ENCODE assay signal across 11 cellular contexts in genomic region chr9:109816490-109816889, GRCh38. TPM values are rescaled to one million over a fixed set of nuclear protein-coding genes. Genes with fewer than 3 reads are reported as not detected.
DNase-seq lines count a peak whose midpoint lies in the region; ATAC-seq and TF ChIP-seq lines count a peak whose summit lies in the region.
"Had no signal": no experiment of that assay in that cellular context is flagged by ENCODE, and none has a peak within 500 bp of the region (broad histone marks: within the 10 kb centered on the region; RNA-seq: fewer than 3 reads in every experiment).

No MANE protein-coding gene starts in this region.

- ATAC-seq in psoas muscle, result peak; percentile 60 to 84 (median 75)
- no peak for ATAC-seq in GM21381 (IDR thresholded peaks at IDR 0.05; ENCODE audit: unreplicated experiment)
- no peak for ATAC-seq in HG02852 (IDR thresholded peaks at IDR 0.05; ENCODE audit: unreplicated experiment)
- ATAC-seq: natural killer cell treated with Interleukin-12 subunit alpha and Interleukin-12 subunit beta and Interleukin-15 and Interleukin-18, amount 100 ng/mL, for 72 hours had no signal

- H3K4me1 ChIP-seq in SJSA1 (replicated peaks), result peaks cover 49% of the 10 kb centered on the region
- H3K4me1 ChIP-seq in psoas muscle, result peaks cover 3% of the 10 kb centered on the region

- no peak overlapping the region for H3K4me3 ChIP-seq in SJSA1
- no peak overlapping the region for H3K4me3 ChIP-seq in fibroblast of the aortic adventitia (ENCODE audit: low read depth, low read length)
- no peak overlapping the region for H3K4me3 ChIP-seq in psoas muscle
- H3K4me3 ChIP-seq: GM23338 had no signal

- H3K27me3 ChIP-seq in SJSA1 (replicated peaks) (no peaks in the 10 kb centered on the region), psoas muscle (ENCODE audit: insufficient read depth in 3 of 3, low read length in 2 of 3) (peaks cover 0 to 3% (median 1%) of the 10 kb centered on the region in 3 donors)

- intact Hi-C loops in psoas muscle (cut with DNase I), result loop anchor here in 1 of 2 donors (1.0 kb wide), 1 partner anchor 242 kb away; no protein-coding TSS in a partner anchor

- DNase-seq in ELR (ENCODE audit: low read depth) (peak; percentile 100), SJSA1 (ENCODE audit: low read depth in 1 of 2, low spot score in 2 of 2) (peak; percentile 88 to 94), fibroblast of the aortic adventitia (ENCODE audit: low read depth) (peak; percentile 94), psoas muscle (no peak), cerebellum (ENCODE audit: low spot score) (no peak)
- DNase-seq in activated CD4-positive, alpha-beta T cell treated with anti-CD3 and anti-CD28 coated beads for 4 hours, result no peak
- DNase-seq: NCI-H1417 had no signal

- peak overlapping the region; percentile 96 for H3K27ac ChIP-seq in SJSA1
- no peak overlapping the region for H3K27ac ChIP-seq in psoas muscle

- WGBS in psoas muscle, 3 donors, result 19 to 35% (median 22%) methylated on average over 4 of the region's 4 CpGs

- TF ChIP-seq CTCF in fibroblast of the aortic adventitia (IDR thresholded peaks at IDR 0.05; ENCODE audit: insufficient read depth, low read length), result no peak
- TF ChIP-seq CTCF in psoas muscle (IDR thresholded peaks at IDR 0.05), result no peak

- H3K36me3 ChIP-seq in SJSA1 (peaks cover 3% of the 10 kb centered on the region; the same call in 1 of the 2 replicates), psoas muscle (ENCODE audit: insufficient read depth in 1 of 2, low read depth in 1 of 2) (no peaks in the 10 kb centered on the region)

- H3K9me3 ChIP-seq in SJSA1 (replicated peaks) (no peaks in the 10 kb centered on the region), psoas muscle (no peaks in the 10 kb centered on the region)

RNA-seq across cellular contexts. Expression of gene PALM2AKAP2, which starts 36.5 kb away (rescaled TPM):
- 18.2 and 35.7 TPM in 2 replicates for total RNA-seq in SJSA1 (2014; rRNA removed; shearing (Covaris generic))
- total RNA-seq in fibroblast of the aortic adventitia (ENCODE audit: low replicate concordance), result 4.2 and 5.0 TPM in 2 replicates
- total RNA-seq in psoas muscle, result 10 to 100 TPM in 2 of 4 donors, 1 to 10 TPM in 2; 1.1 to 16.6 (median 11.2) TPM
- 1 to 10 TPM in 1 of 3 donors, under 1 TPM in 2; 0.16 to 1.6 (median 0.17) TPM for polyA plus RNA-seq in psoas muscle
- total RNA-seq in cerebellum, result 4.5 TPM
- total RNA-seq: natural killer cell treated with Interleukin-12 subunit alpha and Interleukin-12 subunit beta and Interleukin-15 and Interleukin-18, amount 100 ng/mL, for 72 hours had no signal

Comparison
In these comparisons a context has a peak if more than half of its experiments do, and no peak if none do; other contexts are left out.
1. DNase-seq: peak in ELR (single experiment), SJSA1 (2 of 2) and fibroblast of the aortic adventitia (single experiment); none in psoas muscle (0 of 2), activated CD4-positive, alpha-beta T cell treated with anti-CD3 and anti-CD28 coated beads for 4 hours (0 of 2) and cerebellum (single experiment).
2. ATAC-seq: peak in psoas muscle (4 of 4); none in GM21381 (single experiment) and HG02852 (single experiment).